In genomic region chr3:89113887-89114840, GRCh38 we compare ENCODE assay signal across 8 cellular contexts. TPM values are rescaled to one million over a fixed set of nuclear protein-coding genes. Genes with fewer than 3 reads are reported as not detected.
DNase-seq lines count a peak whose midpoint lies in the region; ATAC-seq lines count a peak whose summit lies in the region.

No MANE protein-coding gene starts in this region.

- intact Hi-C loops in left ventricle myocardium superior (cut with micrococcal nuclease) (no loop called here), posterior vena cava (cut with DNase I) (loop anchor here in 1 of 2 donors (10.0 kb wide), 1 partner anchor 311 kb away; no protein-coding TSS in a partner anchor)

- DNase-seq in activated gamma-delta T cell (lab: John Stamatoyannopoulos, UW): peak; percentile 2
- no peak for DNase-seq in activated gamma-delta T cell treated with Interleukin-2 at 50 U/mL for 16 hours
- DNase-seq in NCI-H510A treated with DMSO at 0.1 percent for 48 hours (lab: John Stamatoyannopoulos, UW): peak; percentile 4
- DNase-seq in amniotic epithelial cell (ENCODE audit: low read depth): peak; percentile 63
- peak; percentile 79 for DNase-seq in left ventricle myocardium superior
- DNase-seq in posterior vena cava (ENCODE audit: low spot score): peak; percentile 85
- no peak for DNase-seq in MV-4-11 (lab: John Stamatoyannopoulos, UW)

- ATAC-seq in HG02884 (IDR thresholded peaks at IDR 0.05; ENCODE audit: unreplicated experiment): peak; percentile 94
- peak; percentile 98 for ATAC-seq in left ventricle myocardium superior

RNA-seq across cellular contexts. Expression of gene EPHA3, which starts 6.7 kb away (rescaled TPM):
- total RNA-seq in left ventricle myocardium superior (1.9 TPM), posterior vena cava (10 to 100 TPM; 15.5 to 28.6 TPM)

Comparison
In these comparisons a context has a peak if more than half of its experiments do, and no peak if none do; other contexts are left out.
1. DNase-seq: peak in activated gamma-delta T cell (single experiment), NCI-H510A treated with DMSO at 0.1 percent for 48 hours (single experiment), amniotic epithelial cell (single experiment), left ventricle myocardium superior (single experiment) and posterior vena cava (single experiment); none in activated gamma-delta T cell treated with Interleukin-2 at 50 U/mL for 16 hours (single experiment) and MV-4-11 (single experiment).